Comparison of ENCODE assay signal across 1 cellular context in the genomic region with DNA sequence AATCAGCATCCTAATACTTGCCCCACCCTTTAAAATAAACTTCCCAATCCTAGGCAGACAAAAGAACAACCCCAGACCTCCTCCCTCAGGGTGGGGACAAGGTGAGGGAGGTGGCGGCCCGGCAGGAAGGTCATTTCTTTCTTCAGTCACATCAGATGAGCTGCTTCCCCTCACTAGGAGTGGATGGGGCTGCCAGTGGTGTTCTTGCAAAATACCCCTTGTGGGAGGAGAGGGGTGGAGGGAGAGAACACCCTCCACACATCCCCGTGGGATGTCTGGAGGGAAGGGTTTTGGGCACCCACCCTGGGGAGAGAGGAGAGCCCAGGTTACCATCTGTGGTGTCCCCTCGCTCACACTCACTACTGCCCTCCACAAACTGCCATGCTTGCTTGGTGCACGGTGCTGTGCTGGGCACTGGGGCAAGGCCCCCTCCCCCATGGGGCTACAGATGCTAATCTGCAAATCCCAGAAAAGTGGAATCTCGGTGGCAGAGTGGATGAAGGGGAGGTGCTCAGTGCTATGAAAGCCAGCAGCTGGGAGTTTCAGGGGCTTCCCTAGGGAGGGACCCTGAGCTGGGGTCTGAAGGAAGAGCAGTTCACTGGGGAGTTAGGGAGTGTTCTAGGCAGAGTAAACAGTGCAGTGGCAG.
TF ChIP-seq lines count a peak whose summit lies in the region.

No MANE protein-coding gene starts in this region.

TF ChIP-seq in WTC11, 78 proteins besides CTCF, POLR2A, EP300 and RAD21 (continued from another document):
- no peak for TF ChIP-seq E2F1 (CRISPR knock-in tag; IDR thresholded peaks at IDR 0.05)
- TF ChIP-seq GRHL2 (CRISPR knock-in tag; IDR thresholded peaks at IDR 0.05; ENCODE audit: insufficient replicate concordance, severe bottlenecking): no peak
- no peak for TF ChIP-seq MXD4 (CRISPR knock-in tag; IDR thresholded peaks at IDR 0.05; ENCODE audit: borderline replicate concordance)
